ENCODE assay signal across 1 cellular context in the genomic region with DNA sequence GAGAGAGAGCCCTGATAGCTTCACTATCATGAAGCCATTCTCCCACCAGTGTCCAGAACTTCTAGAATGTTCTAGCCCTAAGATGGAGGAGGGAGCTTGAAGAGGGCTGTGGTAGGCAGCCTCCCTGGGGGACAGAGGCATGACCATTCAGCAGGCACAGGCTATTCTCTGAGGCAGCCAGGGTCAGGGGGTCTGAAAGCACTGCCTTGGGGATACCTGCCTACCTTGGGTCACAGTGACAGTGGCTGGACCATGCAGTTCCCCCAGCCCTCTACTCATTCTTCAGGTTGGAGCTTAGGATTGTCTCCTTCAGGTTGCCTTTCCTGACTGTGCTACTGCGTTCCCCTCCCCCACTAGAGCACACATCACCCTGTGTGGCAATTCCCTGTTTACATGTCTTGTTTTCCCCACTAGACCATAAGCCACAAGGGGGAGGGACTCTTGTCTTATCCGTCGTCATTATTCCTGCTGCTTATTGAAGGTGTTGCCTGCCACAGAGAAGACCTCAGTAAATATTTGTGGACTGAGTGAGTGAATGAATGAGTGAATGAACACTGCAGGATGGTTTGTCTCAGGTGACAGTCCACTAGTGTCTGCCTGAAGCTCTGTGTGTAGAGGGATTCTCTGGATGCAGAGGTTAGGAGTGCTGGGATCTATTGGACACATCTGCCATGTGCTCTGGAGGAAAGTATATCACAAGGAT.
TF ChIP-seq lines count a peak whose summit lies in the region.

No MANE protein-coding gene starts in this region.

TF ChIP-seq in GM23338, 12 proteins besides CTCF, POLR2A, EP300 and RAD21:
- no peak for TF ChIP-seq REST (IDR thresholded peaks at IDR 0.05; ENCODE audit: unreplicated experiment)
- no peak for TF ChIP-seq EZH2phosphoT487 (IDR thresholded peaks at IDR 0.05; ENCODE audit: unreplicated experiment)
- TF ChIP-seq NANOG (IDR thresholded peaks at IDR 0.05; ENCODE audit: borderline replicate concordance), result no peak
- no peak for TF ChIP-seq POLR2AphosphoS5 (IDR thresholded peaks at IDR 0.05; ENCODE audit: low read depth)
